ENCODE assay signal across 15 cellular contexts in the genomic region with DNA sequence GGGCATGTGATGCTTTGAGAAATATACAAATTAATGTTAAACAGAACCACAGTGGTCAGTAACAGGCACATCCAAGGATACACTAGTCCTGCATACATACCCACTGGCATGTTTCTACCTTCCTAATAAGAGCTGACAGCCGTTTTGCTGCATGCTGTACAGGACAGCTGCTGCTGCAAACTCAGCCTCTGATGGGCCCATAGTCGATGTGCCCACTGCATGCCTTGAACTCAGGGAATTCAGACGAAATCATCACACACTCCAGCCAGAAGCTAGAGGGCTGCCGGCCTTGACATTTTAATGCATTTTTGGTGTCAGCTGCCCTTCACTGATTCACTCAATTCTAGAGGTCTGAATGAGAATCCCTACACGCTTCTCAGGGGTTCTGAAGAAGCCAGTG. TPM values are rescaled to one million over a fixed set of nuclear protein-coding genes. Genes with fewer than 3 reads are reported as not detected.
DNase-seq lines count a peak whose midpoint lies in the region; ATAC-seq and TF ChIP-seq lines count a peak whose summit lies in the region.
"Had no signal": no experiment of that assay in that cellular context is flagged by ENCODE, and none has a peak within 500 bp of the region (broad histone marks: within the 10 kb centered on the region; RNA-seq: fewer than 3 reads in every experiment).

No MANE protein-coding gene starts in this region.

- no peaks in the 10 kb centered on the region for H3K9me3 ChIP-seq in Karpas-422 (ENCODE audit: low read length)
- H3K9me3 ChIP-seq: tibial nerve had no signal

- no peaks in the 10 kb centered on the region for H3K9me3 Mint-ChIP-seq in activated T-cell treated with anti-CD3 and anti-CD28 coated beads, Interleukin-2, amount 50 U/mL, for 72 hours
- H3K9me3 Mint-ChIP-seq in activated CD4-positive, alpha-beta memory T cell treated with anti-CD3 and anti-CD28 coated beads, Interleukin-2, amount 10 ng/mL, durations not matched to agents 7 days and 5 days: no peaks in the 10 kb centered on the region
- H3K9me3 Mint-ChIP-seq in endothelial cell (ENCODE audit: unreplicated experiment): no peaks in the 10 kb centered on the region
- no peaks in the 10 kb centered on the region for H3K9me3 Mint-ChIP-seq in stimulated activated memory B cell treated with anti-CD40 and anti-IgM and Interleukin-4, amounts not matched to agents 10 μg/mL and 1 μg/mL and 100 μg/mL, for 72 hours
- H3K9me3 Mint-ChIP-seq: neural crest cell had no signal

- no peak for TF ChIP-seq CTCF in endothelial cell (IDR thresholded peaks at IDR 0.05; ENCODE audit: unreplicated experiment)
- TF ChIP-seq CTCF in GM13976 (IDR thresholded peaks at IDR 0.05; ENCODE audit: borderline replicate concordance, control extremely low read depth, extremely low read depth, insufficient read depth, missing control alignments): no peak

- in situ Hi-C loops in GM13976 (cut with MboI; ENCODE audit: low sequenced_read_pairs, unreplicated experiment): no loop called here

- H3K4me3 Mint-ChIP-seq in activated T-cell treated with anti-CD3 and anti-CD28 coated beads, Interleukin-2, amount 50 U/mL, for 72 hours: peak overlapping the region; percentile 50 to 60
- H3K4me3 Mint-ChIP-seq in activated CD4-positive, alpha-beta memory T cell treated with anti-CD3 and anti-CD28 coated beads, Interleukin-2, amount 10 ng/mL, durations not matched to agents 7 days and 5 days: no peak overlapping the region
- H3K4me3 Mint-ChIP-seq in endothelial cell (ENCODE audit: unreplicated experiment): peak overlapping the region; percentile 2
- no peak overlapping the region for H3K4me3 Mint-ChIP-seq in stimulated activated memory B cell treated with anti-CD40 and anti-IgM and Interleukin-4, amounts not matched to agents 10 μg/mL and 1 μg/mL and 100 μg/mL, for 72 hours
- H3K4me3 Mint-ChIP-seq: neural crest cell had no signal

- CTCF ChIA-PET in activated CD4-positive, alpha-beta memory T cell treated with anti-CD3 and anti-CD28 coated beads, Interleukin-2, amount 10 ng/mL, durations not matched to agents 7 days and 5 days (lab: Charles Lee): no interaction called here

- no peak overlapping the region for H3K9ac ChIP-seq in Karpas-422 (ENCODE audit: low read length)

- H3K27me3 ChIP-seq in Karpas-422 (ENCODE audit: low read length): no peaks in the 10 kb centered on the region
- H3K27me3 ChIP-seq: tibial nerve had no signal

- H4K20me1 ChIP-seq in Karpas-422 (ENCODE audit: insufficient read depth, low read depth, low read length): peaks cover 21% of the 10 kb centered on the region

- no peak overlapping the region for H3K4me3 ChIP-seq in Karpas-422 (ENCODE audit: low read length)
- H3K4me3 ChIP-seq: SK-N-MC, tibial nerve had no signal

- H3K36me3 ChIP-seq in Karpas-422 (ENCODE audit: insufficient read depth, low read length): peaks cover 33% of the 10 kb centered on the region; the same call in 1 of the 2 replicates

- no peaks in the 10 kb centered on the region for H3K9me2 ChIP-seq in Karpas-422 (replicated peaks; ENCODE audit: insufficient read depth, low read length)

- DNase-seq in activated T-cell treated with anti-CD3 and anti-CD28 coated beads, Interleukin-2, amount 50 U/mL, for 72 hours: no peak
- no peak for DNase-seq in activated T-cell treated with anti-CD3 and anti-CD28 coated beads for 4 hours
- no peak for DNase-seq in activated CD4-positive, alpha-beta memory T cell treated with anti-CD3 and anti-CD28 coated beads, Interleukin-2, amount 10 ng/mL, durations not matched to agents 7 days and 5 days
- no peak for DNase-seq in endothelial cell (ENCODE audit: low spot score)
- no peak for DNase-seq in SIG-M5 (lab: John Stamatoyannopoulos, UW)
- no peak for DNase-seq in Karpas-422
- no peak for DNase-seq in GM13976 (ENCODE audit: low spot score)
- DNase-seq: effector CD4-positive, alpha-beta T cell; EL; mesendoderm; NCI-H510A treated with DMSO at 0.1 percent for 48 hours had no signal

- no peak overlapping the region for H3K4me2 ChIP-seq in Karpas-422 (ENCODE audit: low read depth, low read length, poor library complexity, severe bottlenecking)

- H3K79me2 ChIP-seq in Karpas-422 (ENCODE audit: low read length): peaks cover 61% of the 10 kb centered on the region

- no peaks in the 10 kb centered on the region for H3K27me3 Mint-ChIP-seq in activated T-cell treated with anti-CD3 and anti-CD28 coated beads, Interleukin-2, amount 50 U/mL, for 72 hours (ENCODE audit: low read depth)
- H3K27me3 Mint-ChIP-seq in activated CD4-positive, alpha-beta memory T cell treated with anti-CD3 and anti-CD28 coated beads, Interleukin-2, amount 10 ng/mL, durations not matched to agents 7 days and 5 days: no peaks in the 10 kb centered on the region
- peaks cover 2% of the 10 kb centered on the region for H3K27me3 Mint-ChIP-seq in endothelial cell (ENCODE audit: unreplicated experiment)
- no peaks in the 10 kb centered on the region for H3K27me3 Mint-ChIP-seq in stimulated activated memory B cell treated with anti-CD40 and anti-IgM and Interleukin-4, amounts not matched to agents 10 μg/mL and 1 μg/mL and 100 μg/mL, for 72 hours

- H2AFZ ChIP-seq in Karpas-422 (ENCODE audit: low read length): no peak overlapping the region

- H3K36me3 Mint-ChIP-seq in activated T-cell treated with anti-CD3 and anti-CD28 coated beads, Interleukin-2, amount 50 U/mL, for 72 hours (ENCODE audit: insufficient read depth in 2 of 2): peaks cover 16 to 39% of the 10 kb centered on the region in 2 donors
- H3K36me3 Mint-ChIP-seq in activated CD4-positive, alpha-beta memory T cell treated with anti-CD3 and anti-CD28 coated beads, Interleukin-2, amount 10 ng/mL, durations not matched to agents 7 days and 5 days (ENCODE audit: low read depth): peaks cover 78% of the 10 kb centered on the region
- H3K36me3 Mint-ChIP-seq in endothelial cell (ENCODE audit: low read depth, unreplicated experiment): peaks cover 48% of the 10 kb centered on the region
- peaks cover 90% of the 10 kb centered on the region for H3K36me3 Mint-ChIP-seq in stimulated activated memory B cell treated with anti-CD40 and anti-IgM and Interleukin-4, amounts not matched to agents 10 μg/mL and 1 μg/mL and 100 μg/mL, for 72 hours

- POLR2A ChIA-PET in activated CD4-positive, alpha-beta memory T cell treated with anti-CD3 and anti-CD28 coated beads, Interleukin-2, amount 10 ng/mL, durations not matched to agents 7 days and 5 days (lab: Charles Lee): interaction anchor here (1.0 to 1.9 kb wide), 4 partner anchors 14 to 37 kb away, joined by 3 to 6 read pairs (median 3); no protein-coding TSS in a partner anchor

- peak in 1 of 2 donors; percentile 5 for ATAC-seq in activated T-cell treated with anti-CD3 and anti-CD28 coated beads, Interleukin-2, amount 50 U/mL, for 72 hours (replicated peaks in 1 of 2)
- ATAC-seq in stimulated activated memory B cell treated with anti-CD40 and anti-IgM and Interleukin-4, amounts not matched to agents 10 μg/mL and 1 μg/mL and 100 μg/mL, for 72 hours: no peak

- peaks cover 76% of the 10 kb centered on the region for H3K4me1 Mint-ChIP-seq in activated T-cell treated with anti-CD3 and anti-CD28 coated beads, Interleukin-2, amount 50 U/mL, for 72 hours (ENCODE audit: low read depth)
- H3K4me1 Mint-ChIP-seq in activated CD4-positive, alpha-beta memory T cell treated with anti-CD3 and anti-CD28 coated beads, Interleukin-2, amount 10 ng/mL, durations not matched to agents 7 days and 5 days: peaks cover 65% of the 10 kb centered on the region
- peaks cover 22% of the 10 kb centered on the region for H3K4me1 Mint-ChIP-seq in endothelial cell (ENCODE audit: unreplicated experiment)
- H3K4me1 Mint-ChIP-seq in stimulated activated memory B cell treated with anti-CD40 and anti-IgM and Interleukin-4, amounts not matched to agents 10 μg/mL and 1 μg/mL and 100 μg/mL, for 72 hours: peaks cover 36% of the 10 kb centered on the region
- H3K4me1 Mint-ChIP-seq: neural crest cell had no signal

- H3K4me1 ChIP-seq in Karpas-422 (ENCODE audit: low read length): no peaks in the 10 kb centered on the region

- H3K27ac Mint-ChIP-seq in activated T-cell treated with anti-CD3 and anti-CD28 coated beads, Interleukin-2, amount 50 U/mL, for 72 hours: peak overlapping the region; percentile 55
- peak overlapping the region; percentile 64 for H3K27ac Mint-ChIP-seq in activated CD4-positive, alpha-beta memory T cell treated with anti-CD3 and anti-CD28 coated beads, Interleukin-2, amount 10 ng/mL, durations not matched to agents 7 days and 5 days
- no peak overlapping the region for H3K27ac Mint-ChIP-seq in endothelial cell (ENCODE audit: unreplicated experiment)
- peak overlapping the region; percentile 35 for H3K27ac Mint-ChIP-seq in stimulated activated memory B cell treated with anti-CD40 and anti-IgM and Interleukin-4, amounts not matched to agents 10 μg/mL and 1 μg/mL and 100 μg/mL, for 72 hours

- no peak overlapping the region for H3K27ac ChIP-seq in Karpas-422 (ENCODE audit: low read length)
- H3K27ac ChIP-seq: SK-N-MC, tibial nerve had no signal

RNA-seq across cellular contexts. Expression of a gene that starts 29.3 kb away (rescaled TPM):
- total RNA-seq in activated T-cell treated with anti-CD3 and anti-CD28 coated beads, Interleukin-2, amount 50 U/mL, for 72 hours: 100 to 1,000 TPM; 228 to 278 TPM
- total RNA-seq in activated CD4-positive, alpha-beta memory T cell treated with anti-CD3 and anti-CD28 coated beads, Interleukin-2, amount 10 ng/mL, durations not matched to agents 7 days and 5 days: 100 to 1,000 TPM; 205 to 207 TPM
- 952 TPM for total RNA-seq in endothelial cell (ENCODE audit: unreplicated experiment)
- total RNA-seq in Karpas-422 (2014; rRNA removed; shearing (Covaris generic); ENCODE audit: low replicate concordance): 105 and 187 TPM in 2 replicates

RNA-seq across cellular contexts. Expression of a gene that starts 34.6 kb away (rescaled TPM):
- 10 to 100 TPM; 11.0 to 11.5 TPM for total RNA-seq in activated T-cell treated with anti-CD3 and anti-CD28 coated beads, Interleukin-2, amount 50 U/mL, for 72 hours
- total RNA-seq in activated CD4-positive, alpha-beta memory T cell treated with anti-CD3 and anti-CD28 coated beads, Interleukin-2, amount 10 ng/mL, durations not matched to agents 7 days and 5 days: 1 to 10 TPM; 3.1 to 3.2 TPM
- 10.1 TPM for total RNA-seq in endothelial cell (ENCODE audit: unreplicated experiment)
- total RNA-seq in Karpas-422 (2014; rRNA removed; shearing (Covaris generic); ENCODE audit: low replicate concordance): 1.8 TPM in 1 of 2 replicates, not detected in the other

Comparison
In these comparisons a context has a peak if more than half of its experiments do, and no peak if none do; other contexts are left out.
1. H3K4me3 Mint-ChIP-seq: peak in activated T-cell treated with anti-CD3 and anti-CD28 coated beads, Interleukin-2, amount 50 U/mL, for 72 hours (2 of 2) and endothelial cell (single experiment); none in activated CD4-positive, alpha-beta memory T cell treated with anti-CD3 and anti-CD28 coated beads, Interleukin-2, amount 10 ng/mL, durations not matched to agents 7 days and 5 days (single experiment) and stimulated activated memory B cell treated with anti-CD40 and anti-IgM and Interleukin-4, amounts not matched to agents 10 μg/mL and 1 μg/mL and 100 μg/mL, for 72 hours (single experiment).